ENCODE assay signal across 15 cellular contexts in the genomic region with DNA sequence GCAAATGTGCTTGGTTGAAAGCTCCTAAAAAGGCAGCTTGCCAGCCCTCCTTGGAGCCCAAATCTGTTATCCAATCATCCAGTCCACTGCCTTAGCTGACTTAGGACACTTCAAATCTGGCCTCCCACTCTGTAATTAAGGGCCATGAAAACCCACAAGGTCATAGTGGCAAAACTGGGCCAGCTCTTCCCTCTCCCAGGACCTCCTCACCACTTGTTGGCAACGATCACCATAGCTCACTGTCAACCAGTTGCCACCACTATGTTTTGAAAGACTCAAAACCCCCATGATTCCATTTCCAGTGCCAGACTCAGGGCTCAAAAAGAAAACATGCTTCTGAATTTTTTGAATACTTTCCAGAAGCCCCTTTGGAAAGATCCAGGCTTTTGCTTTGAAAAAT.
DNase-seq lines count a peak whose midpoint lies in the region; ATAC-seq lines count a peak whose summit lies in the region.
"Had no signal": no experiment of that assay in that cellular context is flagged by ENCODE, and none has a peak within 500 bp of the region (broad histone marks: within the 10 kb centered on the region; RNA-seq: fewer than 3 reads in every experiment).

No MANE protein-coding gene starts in this region.

- H3K4me3 ChIP-seq in MG63, result no peak overlapping the region
- H3K4me3 ChIP-seq: BLaER1 treated with 17β-estradiol and CSF1 and Interleukin-3, amounts not matched to agents 10 nM and 100 nM; GM23338 had no signal

- H3K27me3 ChIP-seq in MG63, result no peaks in the 10 kb centered on the region
- H3K27me3 ChIP-seq: BLaER1 treated with 17β-estradiol and CSF1 and Interleukin-3, amounts not matched to agents 10 nM and 100 nM had no signal

- peak; percentile 10 for DNase-seq in MG63
- DNase-seq in astrocyte of the hippocampus (ENCODE audit: low read depth, low spot score), result peak; percentile 46
- DNase-seq in myocyte (ENCODE audit: low read depth), result peak; percentile 59
- DNase-seq in stromal cell of bone marrow (ENCODE audit: low read depth), result peak; percentile 7
- no peak for DNase-seq in stimulated activated CD8-positive, alpha-beta memory T cell treated with anti-CD3 and anti-CD28 coated beads, Interleukin-4, amount 100 ng/mL, for 48 hours
- DNase-seq: CD4-positive, CD25-positive, alpha-beta regulatory T cell; CD8-positive, alpha-beta memory T cell; COR-L47; DMS 273 treated with DMSO at 0.1 percent for 48 hours; HCEC 1CT had no signal

- ATAC-seq in GM18867 (IDR thresholded peaks at IDR 0.05; ENCODE audit: unreplicated experiment) (no peak), HG02610 (IDR thresholded peaks at IDR 0.05; ENCODE audit: unreplicated experiment) (no peak)
- ATAC-seq: GM23338, HepG2 had no signal

- no peaks in the 10 kb centered on the region for H3K36me3 ChIP-seq in MG63
- H3K36me3 ChIP-seq: BLaER1 treated with 17β-estradiol and CSF1 and Interleukin-3, amounts not matched to agents 10 nM and 100 nM had no signal

- 0 out of 2 replicates have a peak, but pooled peaks cover 1% of the 10 kb centered on the region for H3K9me3 ChIP-seq in MG63
